24 cellular contexts compared by ENCODE assay signal in the genomic region with DNA sequence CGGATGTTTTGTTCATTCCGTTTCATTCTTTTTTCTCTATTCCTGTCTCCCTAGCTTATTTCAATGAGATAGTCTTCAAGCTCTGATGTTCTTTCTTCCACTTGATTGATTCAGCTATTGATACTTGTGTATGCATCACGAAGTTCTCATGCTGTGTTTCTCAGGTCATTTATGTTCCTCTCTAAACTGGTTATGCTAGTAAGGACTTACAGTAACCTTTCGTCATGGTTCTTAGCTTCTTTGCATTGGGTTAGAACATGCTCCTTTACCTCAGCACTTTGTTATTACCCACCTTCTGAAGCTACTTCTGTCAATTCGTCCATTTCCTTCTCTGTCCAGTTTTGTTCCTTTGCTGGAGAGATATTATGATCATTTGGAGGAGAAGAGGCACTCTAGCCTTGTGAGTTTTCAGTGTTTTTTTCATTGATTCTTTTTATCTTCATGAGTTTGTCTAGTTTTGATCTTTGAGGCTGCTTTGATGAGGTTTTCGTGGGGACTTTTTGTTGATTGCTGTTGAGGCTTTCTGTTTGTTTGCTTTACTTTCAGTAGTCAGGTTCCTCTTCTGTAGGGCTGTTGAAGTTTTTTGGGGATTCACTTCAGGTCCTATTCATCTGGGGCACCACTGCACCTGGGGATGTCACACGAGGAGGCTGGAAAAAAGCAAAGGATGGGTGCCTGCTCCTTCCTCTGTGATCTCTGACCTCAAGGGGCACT.
"Had no signal": no experiment of that assay in that cellular context is flagged by ENCODE, and none has a peak within 500 bp of the region (broad histone marks: within the 10 kb centered on the region; RNA-seq: fewer than 3 reads in every experiment).

No MANE protein-coding gene starts in this region.

- H3K9me3 ChIP-seq: MG63 had no signal

- H3K27ac Mint-ChIP-seq: activated CD4-positive, alpha-beta T cell treated with anti-CD3 and anti-CD28 coated beads, Interleukin-2, amount 10 ng/mL, durations not matched to agents 24 days and 14 days; activated CD8-positive, alpha-beta memory T cell treated with anti-CD3 and anti-CD28 coated beads, Interleukin-2, amount 10 ng/mL, durations not matched to agents 7 days and 5 days; activated naive CD4-positive, alpha-beta T cell treated with anti-CD3 and anti-CD28 coated beads, Interleukin-2, amount 50 U/mL, for 24 hours; activated T-cell treated with anti-CD3 and anti-CD28 coated beads, Interleukin-2, amount 50 U/mL, for 24 hours; activated T-helper 1 cell treated with anti-CD3 and anti-CD28 coated beads, Interleukin-12 subunit alpha, Interleukin-12 subunit beta, Interleukin-2, Interleukin-4 antibody, amounts not matched to agents 30 ng/mL and 10 ng/mL and 1 ng/mL, durations not matched to agents 14 hours and 24 hours and 36 hours; T-helper 17 cell; WTC11 had no signal

- H3K27ac ChIP-seq: breast epithelium, PC-9 had no signal

- DNase-seq: activated CD4-positive, alpha-beta T cell treated with anti-CD3 and anti-CD28 coated beads for 1 hour; activated CD4-positive, alpha-beta T cell treated with anti-CD3 and anti-CD28 coated beads, Interleukin-2, amount 10 ng/mL, durations not matched to agents 24 days and 14 days; activated CD4-positive, alpha-beta T cell treated with anti-CD3 and anti-CD28 coated beads, Interleukin-2, amount 50 U/mL, for 48 hours; activated CD8-positive, alpha-beta memory T cell treated with anti-CD3 and anti-CD28 coated beads, Interleukin-2, amount 10 ng/mL, durations not matched to agents 7 days and 5 days; activated effector memory CD4-positive, alpha-beta T cell treated with Interleukin-2 at 50 U/mL for 16 hours; activated naive CD4-positive, alpha-beta T cell; activated T-cell treated with anti-CD3 and anti-CD28 coated beads, Interleukin-2, amount 50 U/mL, for 24 hours; aorta; caudate nucleus; MG63; NCI-H1105; NCI-H1436; NCI-H1694 treated with DMSO at 0.1 percent for 48 hours; NCI-H2029 treated with DMSO at 0.1 percent for 48 hours; NCI-H446; NCI-H524; PC-9; SIG-M5; T-helper 17 cell; T-helper 9 cell had no signal

- H3K27me3 Mint-ChIP-seq: activated CD4-positive, alpha-beta T cell treated with anti-CD3 and anti-CD28 coated beads, Interleukin-2, amount 10 ng/mL, durations not matched to agents 24 days and 14 days; activated CD8-positive, alpha-beta memory T cell treated with anti-CD3 and anti-CD28 coated beads, Interleukin-2, amount 10 ng/mL, durations not matched to agents 7 days and 5 days; activated naive CD4-positive, alpha-beta T cell treated with anti-CD3 and anti-CD28 coated beads, Interleukin-2, amount 50 U/mL, for 24 hours; activated T-cell treated with anti-CD3 and anti-CD28 coated beads, Interleukin-2, amount 50 U/mL, for 24 hours; T-helper 17 cell had no signal

- H3K36me3 Mint-ChIP-seq: activated CD8-positive, alpha-beta memory T cell treated with anti-CD3 and anti-CD28 coated beads, Interleukin-2, amount 10 ng/mL, durations not matched to agents 7 days and 5 days; activated naive CD4-positive, alpha-beta T cell treated with anti-CD3 and anti-CD28 coated beads, Interleukin-2, amount 50 U/mL, for 24 hours had no signal

- H3K27me3 ChIP-seq: breast epithelium, MG63 had no signal

- H3K4me1 ChIP-seq: breast epithelium had no signal

- H3K4me1 Mint-ChIP-seq: activated CD4-positive, alpha-beta T cell treated with anti-CD3 and anti-CD28 coated beads, Interleukin-2, amount 10 ng/mL, durations not matched to agents 24 days and 14 days; activated CD8-positive, alpha-beta memory T cell treated with anti-CD3 and anti-CD28 coated beads, Interleukin-2, amount 10 ng/mL, durations not matched to agents 7 days and 5 days; activated naive CD4-positive, alpha-beta T cell treated with anti-CD3 and anti-CD28 coated beads, Interleukin-2, amount 50 U/mL, for 24 hours; T-helper 17 cell had no signal

- H3K36me3 ChIP-seq: breast epithelium, MG63 had no signal

- H3K4me3 Mint-ChIP-seq: activated CD4-positive, alpha-beta T cell treated with anti-CD3 and anti-CD28 coated beads, Interleukin-2, amount 10 ng/mL, durations not matched to agents 24 days and 14 days; activated CD8-positive, alpha-beta memory T cell treated with anti-CD3 and anti-CD28 coated beads, Interleukin-2, amount 10 ng/mL, durations not matched to agents 7 days and 5 days; activated naive CD4-positive, alpha-beta T cell treated with anti-CD3 and anti-CD28 coated beads, Interleukin-2, amount 50 U/mL, for 24 hours; activated T-cell treated with anti-CD3 and anti-CD28 coated beads, Interleukin-2, amount 50 U/mL, for 24 hours; activated T-helper 1 cell treated with anti-CD3 and anti-CD28 coated beads, Interleukin-12 subunit alpha, Interleukin-12 subunit beta, Interleukin-2, Interleukin-4 antibody, amounts not matched to agents 30 ng/mL and 10 ng/mL and 1 ng/mL, durations not matched to agents 14 hours and 24 hours and 36 hours; T-helper 17 cell; WTC11 had no signal

- H3K4me3 ChIP-seq: breast epithelium, MG63, PC-9 had no signal

- ATAC-seq: activated CD8-positive, alpha-beta memory T cell treated with anti-CD3 and anti-CD28 coated beads, Interleukin-2, amount 10 ng/mL, durations not matched to agents 7 days and 5 days; T-helper 17 cell; WTC11 had no signal

- H3K4me2 ChIP-seq: PC-9 had no signal

- H2AFZ ChIP-seq: PC-9 had no signal
